In genomic region chr10:22340362-22341189, GRCh38 we compare ENCODE assay signal across 1 cellular context.
TF ChIP-seq lines count a peak whose summit lies in the region.

No MANE protein-coding gene starts in this region.

TF ChIP-seq in HepG2, 621 proteins besides CTCF, POLR2A, EP300 and RAD21 (continued from another document and continues in another):
- no peak for TF ChIP-seq ZHX2 (IDR thresholded peaks at IDR 0.05; ENCODE audit: low read depth)
- peak; percentile 93; the same call in 1 of the 2 replicates for TF ChIP-seq ZHX2 (CRISPR knock-in tag; IDR thresholded peaks at IDR 0.05; ENCODE audit: borderline replicate concordance)
- TF ChIP-seq ZBTB2 (CRISPR knock-in tag; IDR thresholded peaks at IDR 0.05; ENCODE audit: low read depth) = peak; percentile 57
- 0 out of 2 replicates have a peak, but pooled peaks have one; percentile 17 for TF ChIP-seq ZNF331 (CRISPR knock-in tag; IDR thresholded peaks at IDR 0.05)
- no peak for TF ChIP-seq ZNF275 (CRISPR knock-in tag; IDR thresholded peaks at IDR 0.05; ENCODE audit: borderline replicate concordance)
- TF ChIP-seq HBP1 (CRISPR knock-in tag; IDR thresholded peaks at IDR 0.05; ENCODE audit: low read depth) = no peak
- no peak for TF ChIP-seq NFRKB (IDR thresholded peaks at IDR 0.05)
- no peak for TF ChIP-seq MZF1 (CRISPR knock-in tag; IDR thresholded peaks at IDR 0.05; ENCODE audit: borderline replicate concordance)
- no peak for TF ChIP-seq NFIB (CRISPR knock-in tag; IDR thresholded peaks at IDR 0.05; ENCODE audit: borderline replicate concordance)
- TF ChIP-seq CENPX (CRISPR knock-in tag; IDR thresholded peaks at IDR 0.05) = no peak
- TF ChIP-seq EZH2 (conservative IDR thresholded peaks at IDR 0.05; ENCODE audit: low read depth, low read length) = no peak
- TF ChIP-seq HES4 (CRISPR knock-in tag; IDR thresholded peaks at IDR 0.05; ENCODE audit: borderline replicate concordance) = no peak
- TF ChIP-seq ZNF343 (CRISPR knock-in tag; IDR thresholded peaks at IDR 0.05) = 0 out of 2 replicates have a peak, but pooled peaks have one; percentile 45
- TF ChIP-seq ZFP41 (CRISPR knock-in tag; IDR thresholded peaks at IDR 0.05; ENCODE audit: borderline replicate concordance) = no peak
- TF ChIP-seq STAG1 (CRISPR knock-in tag; IDR thresholded peaks at IDR 0.05) = no peak
- TF ChIP-seq PLRG1 (conservative IDR thresholded peaks at IDR 0.05) = no peak
- peak; percentile 16 for TF ChIP-seq ZGPAT (CRISPR knock-in tag; IDR thresholded peaks at IDR 0.05)
- TF ChIP-seq NONO (IDR thresholded peaks at IDR 0.05) = no peak
- no peak for TF ChIP-seq NONO (CRISPR knock-in tag; conservative IDR thresholded peaks at IDR 0.05)
- TF ChIP-seq ZBTB26 (CRISPR knock-in tag; IDR thresholded peaks at IDR 0.05; ENCODE audit: borderline replicate concordance) = peak; percentile 44; the same call in 1 of the 2 replicates
- TF ChIP-seq ZNF276 (CRISPR knock-in tag; IDR thresholded peaks at IDR 0.05; ENCODE audit: low read depth) = no peak
- TF ChIP-seq BRCA1 (CRISPR knock-in tag; IDR thresholded peaks at IDR 0.05) = peak; percentile 51; the same call in 1 of the 2 replicates
- no peak for TF ChIP-seq ZNF749 (CRISPR knock-in tag; IDR thresholded peaks at IDR 0.05; ENCODE audit: borderline replicate concordance)
- no peak for TF ChIP-seq MYNN (CRISPR knock-in tag; IDR thresholded peaks at IDR 0.05; ENCODE audit: low read depth)
- TF ChIP-seq ZNF558 (CRISPR knock-in tag; IDR thresholded peaks at IDR 0.05; ENCODE audit: borderline replicate concordance) = no peak; the same call in 1 of the 2 replicates
- TF ChIP-seq ZBTB40 (IDR thresholded peaks at IDR 0.05) = no peak
- no peak; the same call in 1 of the 2 replicates for TF ChIP-seq ZBTB40 (CRISPR knock-in tag; IDR thresholded peaks at IDR 0.05)
- 0 out of 2 replicates have a peak, but pooled peaks have one; percentile 27 for TF ChIP-seq SP5 (CRISPR knock-in tag; IDR thresholded peaks at IDR 0.05; ENCODE audit: borderline replicate concordance, low read depth)
- 0 out of 2 replicates have a peak, but pooled peaks have one; percentile 59 for TF ChIP-seq CREB3 (CRISPR knock-in tag; IDR thresholded peaks at IDR 0.05)
